11 cellular contexts compared by ENCODE assay signal in the genomic region with DNA sequence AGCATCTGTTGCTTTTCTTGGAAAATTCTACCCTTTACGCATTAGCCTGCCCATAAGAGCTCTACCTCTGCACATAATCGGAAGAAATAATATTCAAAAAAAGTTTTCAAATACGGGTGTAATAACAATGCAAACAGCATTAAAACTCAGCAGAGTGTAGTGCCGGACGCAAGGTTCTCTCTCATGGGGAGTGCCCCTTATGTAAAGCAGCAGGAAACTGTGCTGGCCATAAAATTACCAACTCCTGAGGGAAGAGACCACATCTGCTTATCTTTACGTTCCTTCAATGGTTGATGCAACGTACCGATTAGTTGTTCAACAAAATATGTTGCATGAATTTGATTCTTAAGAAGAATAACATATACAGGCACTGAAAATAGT.
DNase-seq lines count a peak whose midpoint lies in the region; ATAC-seq and TF ChIP-seq lines count a peak whose summit lies in the region.
"Had no signal": no experiment of that assay in that cellular context is flagged by ENCODE, and none has a peak within 500 bp of the region (broad histone marks: within the 10 kb centered on the region; RNA-seq: fewer than 3 reads in every experiment).

No MANE protein-coding gene starts in this region.

- H3K36me3 ChIP-seq in SU-DHL-6 (ENCODE audit: low read length) (no peaks in the 10 kb centered on the region), esophagus muscularis mucosa (no peaks in the 10 kb centered on the region), MM.1S (replicated peaks; ENCODE audit: insufficient read depth, low read length) (no peaks in the 10 kb centered on the region)

- H3K36me3 Mint-ChIP-seq in activated naive CD8-positive, alpha-beta T cell treated with anti-CD3 and anti-CD28 coated beads, Interleukin-2, amount 50 U/mL, for 24 hours (ENCODE audit: low read depth) = no peaks in the 10 kb centered on the region
- H3K36me3 Mint-ChIP-seq in activated naive CD8-positive, alpha-beta T cell treated with anti-CD3 and anti-CD28 coated beads for 36 hours = no peaks in the 10 kb centered on the region
- no peaks in the 10 kb centered on the region for H3K36me3 Mint-ChIP-seq in activated T-helper 2 cell treated with anti-CD3 and anti-CD28 coated beads, Interferon-gamma antibody, Interleukin-2, Interleukin-4, amounts not matched to agents 10 μg/mL and 5 μg/mL and 100 μg/mL, durations not matched to agents 14 hours and 24 hours and 36 hours (ENCODE audit: low read depth)

- H3K4me1 ChIP-seq in esophagus muscularis mucosa = peaks cover 5 to 59% (median 42%) of the 10 kb centered on the region in 4 donors
- H3K4me1 ChIP-seq in MM.1S (ENCODE audit: low read length) = peaks cover 6% of the 10 kb centered on the region

- WGBS in esophagus muscularis mucosa = 55% methylated on average over 8 of the region's 8 CpGs

- no peaks in the 10 kb centered on the region for H3K9me3 Mint-ChIP-seq in activated naive CD8-positive, alpha-beta T cell treated with anti-CD3 and anti-CD28 coated beads, Interleukin-2, amount 50 U/mL, for 24 hours
- no peaks in the 10 kb centered on the region for H3K9me3 Mint-ChIP-seq in activated naive CD8-positive, alpha-beta T cell treated with anti-CD3 and anti-CD28 coated beads for 36 hours
- no peaks in the 10 kb centered on the region for H3K9me3 Mint-ChIP-seq in activated T-helper 2 cell treated with anti-CD3 and anti-CD28 coated beads, Interferon-gamma antibody, Interleukin-2, Interleukin-4, amounts not matched to agents 10 μg/mL and 5 μg/mL and 100 μg/mL, durations not matched to agents 14 hours and 24 hours and 36 hours
- H3K9me3 Mint-ChIP-seq: activated T-cell treated with anti-CD3 and anti-CD28 coated beads, Interleukin-2, amount 50 U/mL, for 4 hours had no signal

- H3K9me3 ChIP-seq in SU-DHL-6 (ENCODE audit: insufficient read depth, low read length) (no peaks in the 10 kb centered on the region), esophagus muscularis mucosa (peaks cover 0 to 3% (median 3%) of the 10 kb centered on the region in 4 donors), MM.1S (replicated peaks; ENCODE audit: insufficient read depth, low read length) (no peaks in the 10 kb centered on the region)

- H3K27me3 Mint-ChIP-seq in activated naive CD8-positive, alpha-beta T cell treated with anti-CD3 and anti-CD28 coated beads, Interleukin-2, amount 50 U/mL, for 24 hours = peaks cover 6% of the 10 kb centered on the region
- peaks cover 35% of the 10 kb centered on the region for H3K27me3 Mint-ChIP-seq in activated naive CD8-positive, alpha-beta T cell treated with anti-CD3 and anti-CD28 coated beads for 36 hours
- H3K27me3 Mint-ChIP-seq in activated T-helper 2 cell treated with anti-CD3 and anti-CD28 coated beads, Interferon-gamma antibody, Interleukin-2, Interleukin-4, amounts not matched to agents 10 μg/mL and 5 μg/mL and 100 μg/mL, durations not matched to agents 14 hours and 24 hours and 36 hours (ENCODE audit: low read depth) = peaks cover 27% of the 10 kb centered on the region

- peaks cover 8% of the 10 kb centered on the region for H3K4me1 Mint-ChIP-seq in activated naive CD8-positive, alpha-beta T cell treated with anti-CD3 and anti-CD28 coated beads, Interleukin-2, amount 50 U/mL, for 24 hours
- H3K4me1 Mint-ChIP-seq in activated naive CD8-positive, alpha-beta T cell treated with anti-CD3 and anti-CD28 coated beads for 36 hours = peaks cover 5% of the 10 kb centered on the region
- H3K4me1 Mint-ChIP-seq in activated T-helper 2 cell treated with anti-CD3 and anti-CD28 coated beads, Interferon-gamma antibody, Interleukin-2, Interleukin-4, amounts not matched to agents 10 μg/mL and 5 μg/mL and 100 μg/mL, durations not matched to agents 14 hours and 24 hours and 36 hours (ENCODE audit: low read depth) = no peaks in the 10 kb centered on the region

- no peak for TF ChIP-seq POLR2A in esophagus muscularis mucosa (IDR thresholded peaks at IDR 0.05; ENCODE audit: low read depth)

- H3K79me2 ChIP-seq in SU-DHL-6 (ENCODE audit: insufficient read depth, low read length) (no peaks in the 10 kb centered on the region), MM.1S (ENCODE audit: low read length) (no peaks in the 10 kb centered on the region)

- peak overlapping the region; percentile 85 for H3K27ac ChIP-seq in SU-DHL-6 (ENCODE audit: low read depth, low read length)
- H3K27ac ChIP-seq in esophagus muscularis mucosa (replicated peaks in 1 of 4) = no peak overlapping the region
- no peak overlapping the region for H3K27ac ChIP-seq in MM.1S (ENCODE audit: low read length)
- H3K27ac ChIP-seq: epithelial cell of prostate had no signal

- H3K4me2 ChIP-seq in SU-DHL-6 (ENCODE audit: low read depth, low read length, poor library complexity, severe bottlenecking) (peak overlapping the region; percentile 95), MM.1S (ENCODE audit: low read depth, low read length) (no peak overlapping the region)

- intact Hi-C loops in activated T-helper 2 cell treated with anti-CD3 and anti-CD28 coated beads, Interferon-gamma antibody, Interleukin-2, Interleukin-4, amounts not matched to agents 10 μg/mL and 5 μg/mL and 100 μg/mL, durations not matched to agents 14 hours and 24 hours and 36 hours (cut with micrococcal nuclease) = no loop called here
- intact Hi-C loops in esophagus muscularis mucosa (cut with DNase I) = loop anchor here (10.0 kb wide), 2 partner anchors 114 to 224 kb away; a partner anchor contains a TSS

- H3K4me3 Mint-ChIP-seq in activated naive CD8-positive, alpha-beta T cell treated with anti-CD3 and anti-CD28 coated beads, Interleukin-2, amount 50 U/mL, for 24 hours = peak overlapping the region; percentile 21
- H3K4me3 Mint-ChIP-seq in activated naive CD8-positive, alpha-beta T cell treated with anti-CD3 and anti-CD28 coated beads for 36 hours = no peak overlapping the region
- H3K4me3 Mint-ChIP-seq in activated T-helper 2 cell treated with anti-CD3 and anti-CD28 coated beads, Interferon-gamma antibody, Interleukin-2, Interleukin-4, amounts not matched to agents 10 μg/mL and 5 μg/mL and 100 μg/mL, durations not matched to agents 14 hours and 24 hours and 36 hours (ENCODE audit: low read depth) = no peak overlapping the region

- no peak for TF ChIP-seq CTCF in SU-DHL-6 (IDR thresholded peaks at IDR 0.05; ENCODE audit: insufficient read depth, low read length, poor library complexity, severe bottlenecking)
- no peak for TF ChIP-seq CTCF in esophagus muscularis mucosa (IDR thresholded peaks at IDR 0.05)
- no peak for TF ChIP-seq CTCF in MM.1S (IDR thresholded peaks at IDR 0.05; ENCODE audit: low read length)

- peak overlapping the region; percentile 50 for H3K9ac ChIP-seq in SU-DHL-6 (ENCODE audit: low read length)
- no peak overlapping the region for H3K9ac ChIP-seq in MM.1S (ENCODE audit: low read length)

- H3K4me3 ChIP-seq in SU-DHL-6 (ENCODE audit: insufficient read depth, low read length, poor library complexity, severe bottlenecking) = peak overlapping the region; percentile 48
- no peak overlapping the region for H3K4me3 ChIP-seq in esophagus muscularis mucosa
- H3K4me3 ChIP-seq in MM.1S (ENCODE audit: low read length) = no peak overlapping the region

- H3F3A ChIP-seq in SU-DHL-6 (ENCODE audit: insufficient read depth) = peaks cover 15% of the 10 kb centered on the region
- peaks cover 7% of the 10 kb centered on the region; the same call in 1 of the 2 replicates for H3F3A ChIP-seq in MM.1S (ENCODE audit: insufficient read depth, low read length)

- ATAC-seq in activated naive CD8-positive, alpha-beta T cell treated with anti-CD3 and anti-CD28 coated beads, Interleukin-2, amount 50 U/mL, for 24 hours = no peak
- peak; percentile 48 for ATAC-seq in HG02970 (IDR thresholded peaks at IDR 0.05; ENCODE audit: low FRiP score, unreplicated experiment)
- ATAC-seq: activated T-cell treated with anti-CD3 and anti-CD28 coated beads, Interleukin-2, amount 50 U/mL, for 4 hours; Panc1 had no signal

- no peak overlapping the region for H3K27ac Mint-ChIP-seq in activated naive CD8-positive, alpha-beta T cell treated with anti-CD3 and anti-CD28 coated beads, Interleukin-2, amount 50 U/mL, for 24 hours
- no peak overlapping the region for H3K27ac Mint-ChIP-seq in activated naive CD8-positive, alpha-beta T cell treated with anti-CD3 and anti-CD28 coated beads for 36 hours
- no peak overlapping the region for H3K27ac Mint-ChIP-seq in activated T-helper 2 cell treated with anti-CD3 and anti-CD28 coated beads, Interferon-gamma antibody, Interleukin-2, Interleukin-4, amounts not matched to agents 10 μg/mL and 5 μg/mL and 100 μg/mL, durations not matched to agents 14 hours and 24 hours and 36 hours

- no peak for TF ChIP-seq EP300 in esophagus muscularis mucosa (IDR thresholded peaks at IDR 0.05)

- H2AFZ ChIP-seq in SU-DHL-6 (ENCODE audit: low read depth, low read length, severe bottlenecking) = peak overlapping the region; percentile 77
- H2AFZ ChIP-seq in MM.1S (ENCODE audit: low read length) = no peak overlapping the region

- H3K27me3 ChIP-seq in SU-DHL-6 (ENCODE audit: low read length) (no peaks in the 10 kb centered on the region), esophagus muscularis mucosa (no peaks in the 10 kb centered on the region), MM.1S (replicated peaks; ENCODE audit: insufficient read depth, low read length) (no peaks in the 10 kb centered on the region)

- H3K9me2 ChIP-seq in SU-DHL-6 (replicated peaks; ENCODE audit: insufficient read depth, low read length) = no peaks in the 10 kb centered on the region
- H3K9me2 ChIP-seq in MM.1S (replicated peaks; ENCODE audit: insufficient read depth, low read length) = no peaks in the 10 kb centered on the region

- no peak for DNase-seq in activated naive CD8-positive, alpha-beta T cell treated with anti-CD3 and anti-CD28 coated beads, Interleukin-2, amount 50 U/mL, for 24 hours
- no peak for DNase-seq in activated naive CD8-positive, alpha-beta T cell treated with anti-CD3 and anti-CD28 coated beads for 36 hours
- DNase-seq in activated T-helper 2 cell treated with anti-CD3 and anti-CD28 coated beads, Interferon-gamma antibody, Interleukin-2, Interleukin-4, amounts not matched to agents 10 μg/mL and 5 μg/mL and 100 μg/mL, durations not matched to agents 14 hours and 24 hours and 36 hours (ENCODE audit: low spot score) = no peak
- no peak for DNase-seq in NCI-H2107 treated with DMSO at 0.1 percent for 48 hours (lab: John Stamatoyannopoulos, UW; ENCODE audit: unreplicated experiment)
- no peak for DNase-seq in esophagus muscularis mucosa (ENCODE audit: extremely low spot score)
- no peak for DNase-seq in MM.1S
- DNase-seq: activated T-cell treated with anti-CD3 and anti-CD28 coated beads, Interleukin-2, amount 50 U/mL, for 4 hours had no signal

- no peaks in the 10 kb centered on the region for H4K20me1 ChIP-seq in SU-DHL-6 (ENCODE audit: low read depth, low read length)
- no peaks in the 10 kb centered on the region for H4K20me1 ChIP-seq in MM.1S (ENCODE audit: insufficient read depth, low read length)
